In the genomic region with DNA sequence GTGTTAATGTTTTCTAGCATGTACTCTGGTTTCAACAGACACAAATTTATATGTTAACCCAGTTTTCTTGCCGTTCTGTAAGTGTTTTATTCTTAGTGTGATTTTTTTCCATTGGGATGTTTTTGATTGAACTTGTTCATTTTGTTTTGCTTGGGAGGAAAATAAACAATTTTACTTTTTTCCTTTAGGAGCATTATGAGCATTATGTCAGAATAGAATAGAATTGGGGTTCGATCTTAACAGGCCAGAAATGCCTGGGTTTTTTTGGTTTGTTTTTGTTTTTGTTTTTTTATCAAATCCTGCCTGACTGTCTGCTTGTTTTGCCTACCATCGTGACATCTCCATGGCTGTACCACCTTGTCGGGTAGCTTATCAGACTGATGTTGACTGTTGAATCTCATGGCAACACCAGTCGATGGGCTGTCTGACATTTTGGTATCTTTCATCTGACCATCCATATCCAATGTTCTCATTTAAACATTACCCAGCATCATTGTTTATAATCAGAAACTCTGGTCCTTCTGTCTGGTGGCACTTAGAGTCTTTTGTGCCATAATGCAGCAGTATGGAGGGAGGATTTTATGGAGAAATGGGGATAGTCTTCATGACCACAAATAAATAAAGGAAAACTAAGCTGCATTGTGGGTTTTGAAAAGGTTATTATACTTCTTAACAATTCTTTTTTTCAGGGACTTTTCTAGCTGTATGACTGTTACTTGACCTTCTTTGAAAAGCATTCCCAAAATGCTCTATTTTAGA, we compare ENCODE assay signal across 8 cellular contexts. TPM values are rescaled to one million over a fixed set of nuclear protein-coding genes. Genes with fewer than 3 reads are reported as not detected.
DNase-seq lines count a peak whose midpoint lies in the region; ATAC-seq and TF ChIP-seq lines count a peak whose summit lies in the region.

No MANE protein-coding gene starts in this region.

- peak overlapping the region; percentile 23; the same call in 1 of the 2 replicates for H4K91ac ChIP-seq in IMR-90 (ENCODE audit: insufficient read depth, low read depth, low read length)

- ATAC-seq in IMR-90 (ENCODE audit: low read depth) (no peak), HG03045 (IDR thresholded peaks at IDR 0.05; ENCODE audit: unreplicated experiment) (no peak), GM21619 (IDR thresholded peaks at IDR 0.05; ENCODE audit: unreplicated experiment) (no peak)

- POLR2A ChIA-PET in IMR-90 (lab: Charles Lee; ENCODE audit: unreplicated experiment) = interaction anchor here (0.5 to 5.4 kb wide), 10 partner anchors 9 to 93 kb away, joined by 3 to 87 read pairs (median 4); no protein-coding TSS in a partner anchor

- no peak overlapping the region for H2AK9ac ChIP-seq in IMR-90 (replicated peaks; ENCODE audit: low read depth, low read length, poor library complexity)

- peak overlapping the region; percentile 11; the same call in 1 of the 2 replicates for H2BK120ac ChIP-seq in IMR-90 (ENCODE audit: low read depth, low read length)

- peak overlapping the region; percentile 85 for H3K4me2 ChIP-seq in IMR-90 (ENCODE audit: low read depth, low read length)

- no peak overlapping the region for H2BK15ac ChIP-seq in IMR-90 (ENCODE audit: low read depth, low read length)

- peak overlapping the region; percentile 63; the same call in 1 of the 2 replicates for H2AK5ac ChIP-seq in IMR-90 (ENCODE audit: low read depth, low read length)

- intact Hi-C loops in IMR-90 (cut with micrococcal nuclease) = loop anchor here (5.0 kb wide), 1 partner anchor 134 kb away; a partner anchor contains a TSS
- intact Hi-C loops in breast epithelium (cut with DNase I; ENCODE audit: low total_unique reads) = loop anchor here (10.0 kb wide), 1 partner anchor 56 kb away; no protein-coding TSS in a partner anchor

- TF ChIP-seq POLR2A in IMR-90 (IDR thresholded peaks at IDR 0.05; ENCODE audit: low read depth, low read length) = peak; percentile 48
- TF ChIP-seq POLR2A in breast epithelium (IDR thresholded peaks at IDR 0.05) = peak; percentile 46

- peak overlapping the region; percentile 63 for H4K5ac ChIP-seq in IMR-90 (ENCODE audit: low read depth, low read length)

- peaks cover 7% of the 10 kb centered on the region; the same call in 1 of the 2 replicates for H3K4me1 ChIP-seq in IMR-90 (ENCODE audit: control insufficient read depth, insufficient read depth, low read length)
- H3K4me1 ChIP-seq in breast epithelium = peaks cover 0 to 9% of the 10 kb centered on the region in 2 donors
- peaks cover 38% of the 10 kb centered on the region for H3K4me1 ChIP-seq in mononuclear cell (ENCODE audit: insufficient read depth, low read length)

- peak overlapping the region; percentile 83 for H3K4me3 ChIP-seq in IMR-90 (ENCODE audit: insufficient read depth, low read depth, low read length)
- H3K4me3 ChIP-seq in breast epithelium = peak overlapping the region; percentile 63 to 87 (median 71)
- H3K4me3 ChIP-seq in mononuclear cell (ENCODE audit: low read length) = peak overlapping the region; percentile 96

- peak overlapping the region; percentile 100 for H3K9ac ChIP-seq in IMR-90 (ENCODE audit: low read depth, low read length)

- H3K4ac ChIP-seq in IMR-90 (ENCODE audit: low read depth, low read length) = peak overlapping the region; percentile 72

- no peaks in the 10 kb centered on the region for H3K9me3 ChIP-seq in IMR-90 (ENCODE audit: control insufficient read depth, insufficient read depth, low read length)
- H3K9me3 ChIP-seq in breast epithelium = no peaks in the 10 kb centered on the region
- H3K9me3 ChIP-seq in mononuclear cell (ENCODE audit: low read depth, low read length) = no peaks in the 10 kb centered on the region

- H3K79me1 ChIP-seq in IMR-90 (ENCODE audit: low read depth in 1 of 2, low read length in 2 of 2) = peaks cover 4% of the 10 kb centered on the region in 2 experiments; a peak in 2 of 4 replicates

- no TSS peak for BruUV-seq in IMR-90 (replicated peaks; lab: Mats Ljungman, UMichigan)

- peak overlapping the region; percentile 100 for H3K14ac ChIP-seq in IMR-90 (replicated peaks; ENCODE audit: low read depth, low read length)

- in situ Hi-C loops in IMR-90 (cut with MboI; ENCODE audit: low sequenced_read_pairs) = no loop called here
- in situ Hi-C loops in KBM-7 (cut with MboI; ENCODE audit: low pct_unique_long_range_greater_than_20kb, low sequenced_read_pairs) = no loop called here

- peak overlapping the region; percentile 100 for H3K56ac ChIP-seq in IMR-90 (ENCODE audit: extremely low read depth, insufficient read depth, low read length)

- H3K27me3 ChIP-seq in IMR-90 (ENCODE audit: control insufficient read depth, insufficient read depth, low read length) (no peaks in the 10 kb centered on the region), breast epithelium (no peaks in the 10 kb centered on the region), mononuclear cell (ENCODE audit: insufficient read depth, low read length) (no peaks in the 10 kb centered on the region)

- peak overlapping the region; percentile 79 to 88; a peak in 3 of 4 replicates for H4K8ac ChIP-seq in IMR-90 (ENCODE audit: low read depth in 2 of 2, low read length in 2 of 2)

- peaks cover 48% of the 10 kb centered on the region; the same call in 1 of the 2 replicates for H4K20me1 ChIP-seq in IMR-90 (ENCODE audit: insufficient read depth, low read length)

- H3K23ac ChIP-seq in IMR-90 (ENCODE audit: low read depth, low read length) = peak overlapping the region; percentile 61

- no peak for TF ChIP-seq RAD21 in IMR-90 (IDR thresholded peaks at IDR 0.05; ENCODE audit: low read length)

- peak overlapping the region; percentile 96 for H2BK5ac ChIP-seq in IMR-90 (ENCODE audit: low read depth, low read length, poor library complexity, severe bottlenecking)

- H3K18ac ChIP-seq in IMR-90 (ENCODE audit: low read depth, low read length) = peak overlapping the region; percentile 90

- DNase-seq in CD1c-positive myeloid dendritic cell (ENCODE audit: extremely low spot score) (peak; percentile 43), IMR-90 (peak; percentile 50), breast epithelium (ENCODE audit: low spot score in 2 of 2) (no peak), amniotic stem cell (lab: John Stamatoyannopoulos, UW) (no peak), KBM-7 (no peak)

- H3K27ac ChIP-seq in IMR-90 (ENCODE audit: insufficient read depth, low read length) = peak overlapping the region; percentile 98
- peak overlapping the region; percentile 98 for H3K27ac ChIP-seq in breast epithelium

- no CpG with 5 or more reads among the region's 5 CpGs for WGBS in IMR-90 (ENCODE audit: extremely low coverage in 2 of 2, insufficient read length in 1 of 2), 2 experiments

- peaks cover 4% of the 10 kb centered on the region for H3K9me1 ChIP-seq in IMR-90 (ENCODE audit: insufficient read depth, low read length)

- TF ChIP-seq CTCF in IMR-90 (conservative IDR thresholded peaks at IDR 0.05; ENCODE audit: low read depth, low read length) = no peak
- TF ChIP-seq CTCF in breast epithelium (IDR thresholded peaks at IDR 0.05) = no peak

- peaks cover 33% of the 10 kb centered on the region for H3K36me3 ChIP-seq in IMR-90 (ENCODE audit: control insufficient read depth, insufficient read depth, low read length)
- H3K36me3 ChIP-seq in breast epithelium = no peaks in the 10 kb centered on the region

- H2AFZ ChIP-seq in IMR-90 (replicated peaks; ENCODE audit: low read length, poor library complexity) = no peak overlapping the region

- H2BK20ac ChIP-seq in IMR-90 (ENCODE audit: low read depth, low read length) = peak overlapping the region; percentile 9; the same call in 1 of the 2 replicates

- CTCF ChIA-PET in IMR-90 (lab: Yijun Ruan, JAX) = interaction anchor here (1.0 kb wide), 1 partner anchor 18 kb away, joined by 3 read pairs; no protein-coding TSS in a partner anchor

- dilution Hi-C loops in IMR-90 (cut with HindIII; ENCODE audit: low sequenced_read_pairs, unreplicated experiment) = no loop called here

TF ChIP-seq in IMR-90, 13 proteins besides CTCF, POLR2A, EP300 and RAD21 (continues in another document):
- TF ChIP-seq CEBPB (IDR thresholded peaks at IDR 0.05; ENCODE audit: low read depth, low read length) (no peak), NFE2L2 (IDR thresholded peaks at IDR 0.05; ENCODE audit: low read depth, low read length) (0 out of 2 replicates have a peak, but pooled peaks have one; percentile 4), BHLHE40 (IDR thresholded peaks at IDR 0.05; ENCODE audit: low read depth, low read length) (no peak), FOS (IDR thresholded peaks at IDR 0.05; ENCODE audit: low read depth, low read length) (no peak), SMC3 (IDR thresholded peaks at IDR 0.05; ENCODE audit: low read depth, low read length) (no peak), MAFK (IDR thresholded peaks at IDR 0.05; ENCODE audit: low read depth, low read length) (no peak), MXI1 (IDR thresholded peaks at IDR 0.05; ENCODE audit: borderline replicate concordance, low read depth, low read length) (no peak), RFX5 (IDR thresholded peaks at IDR 0.05; ENCODE audit: low read depth, low read length) (no peak), CHD1 (IDR thresholded peaks at IDR 0.05; ENCODE audit: low read depth, low read length) (peak; percentile 38; the same call in 1 of the 2 replicates), RCOR1 (IDR thresholded peaks at IDR 0.05; ENCODE audit: insufficient replicate concordance, low read length) (no peak)
- TF ChIP-seq, protein P1, sequence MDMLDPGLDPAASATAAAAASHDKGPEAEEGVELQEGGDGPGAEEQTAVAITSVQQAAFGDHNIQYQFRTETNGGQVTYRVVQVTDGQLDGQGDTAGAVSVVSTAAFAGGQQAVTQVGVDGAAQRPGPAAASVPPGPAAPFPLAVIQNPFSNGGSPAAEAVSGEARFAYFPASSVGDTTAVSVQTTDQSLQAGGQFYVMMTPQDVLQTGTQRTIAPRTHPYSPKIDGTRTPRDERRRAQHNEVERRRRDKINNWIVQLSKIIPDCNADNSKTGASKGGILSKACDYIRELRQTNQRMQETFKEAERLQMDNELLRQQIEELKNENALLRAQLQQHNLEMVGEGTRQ (IDR thresholded peaks at IDR 0.05; ENCODE audit: low read depth, low read length) = no peak

RNA-seq across cellular contexts. Expression of a gene that starts 51.7 kb away (rescaled TPM):
- total RNA-seq in IMR-90 (2012; rRNA removed) (4.4 and 4.7 TPM in 2 replicates), breast epithelium (10 to 100 TPM in 2 of 3 donors, 1 to 10 TPM in 1; 6.6 to 25.0 (median 19.7) TPM), mononuclear cell (6.6 TPM)
- polyA plus RNA-seq in IMR-90 (2012; rRNA removed) = 2.2 TPM in 2 replicates
- 0.58 and 1.1 TPM in 2 replicates for polyA plus RNA-seq in IMR-90 (2012; cell fraction: cytosol; rRNA removed)
- 0.90 and 3.7 TPM in 2 replicates for polyA plus RNA-seq in IMR-90 (2012; cell fraction: nucleus; rRNA removed; ENCODE audit: low replicate concordance)

RNA-seq across cellular contexts. Expression of a gene that starts 51.8 kb away (rescaled TPM):
- total RNA-seq in IMR-90 (2012; rRNA removed) = 18.9 and 20.3 TPM in 2 replicates
- 9.7 and 11.7 TPM in 2 replicates for polyA plus RNA-seq in IMR-90 (2012; rRNA removed)
- polyA plus RNA-seq in IMR-90 (2012; cell fraction: cytosol; rRNA removed) = 1.5 and 1.8 TPM in 2 replicates
- 1.9 and 12.3 TPM in 2 replicates for polyA plus RNA-seq in IMR-90 (2012; cell fraction: nucleus; rRNA removed; ENCODE audit: low replicate concordance)
- total RNA-seq in breast epithelium = 10 to 100 TPM; 40.3 to 62.3 (median 47.5) TPM
- total RNA-seq in mononuclear cell = 86.8 TPM

Comparison
In these comparisons a context has a peak if more than half of its experiments do, and no peak if none do; other contexts are left out.
1. DNase-seq: peak in CD1c-positive myeloid dendritic cell (single experiment) and IMR-90 (single experiment); none in breast epithelium (0 of 2), amniotic stem cell (single experiment) and KBM-7 (single experiment).
2. Peak in every context shown above with its lines, with median percentiles within 50 percentile points of each other: H3K4me3 ChIP-seq.